Comparison of ENCODE assay signal across 21 cellular contexts in the genomic region with DNA sequence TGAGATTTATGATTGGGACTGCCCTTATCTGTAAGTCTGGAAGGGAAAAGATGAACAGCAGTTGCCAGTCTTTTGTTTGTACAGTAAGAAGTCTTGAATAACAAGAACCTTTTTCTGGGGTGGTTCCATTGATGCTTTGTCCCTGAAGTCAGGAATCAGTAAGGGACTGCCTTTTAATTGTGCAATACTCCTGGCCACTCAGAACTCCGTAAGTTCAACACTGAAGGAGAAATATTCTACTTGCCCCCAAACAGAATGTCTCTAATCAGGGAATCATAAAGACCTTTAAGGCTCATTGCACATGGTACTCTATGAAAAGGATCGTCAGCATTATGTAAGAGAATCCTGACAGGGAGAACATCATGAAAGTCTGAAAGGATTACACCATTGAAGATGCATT.
"Had no signal": no experiment of that assay in that cellular context is flagged by ENCODE, and none has a peak within 500 bp of the region (broad histone marks: within the 10 kb centered on the region; RNA-seq: fewer than 3 reads in every experiment).

No MANE protein-coding gene starts in this region.

- DNase-seq: cerebellar nuclear complex; effector memory CD8-positive, alpha-beta T cell; islet precursor cell; mammary epithelial cell; midbrain; retina; spleen; stimulated activated CD4-positive, alpha-beta T cell treated with anti-CD3 and anti-CD28 coated beads, Interleukin-15, amount 100 ng/mL, for 24 hours; stimulated activated CD4-positive, alpha-beta T cell treated with anti-CD3 and anti-CD28 coated beads, Interleukin-1b, Interleukin-23, amount 100 ng/mL, for 48 hours; stimulated activated CD4-positive, alpha-beta T cell treated with anti-CD3 and anti-CD28 coated beads, Interleukin-4, amount 100 ng/mL, for 24 hours; tibial artery; upper lobe of right lung had no signal

- H3K4me3 Mint-ChIP-seq: dendritic cell treated with granulocyte-macrophage colony-stimulating factor and Interleukin-4, amounts not matched to agents 40 ng/mL and 50 ng/mL, for 4 days; effector memory CD8-positive, alpha-beta T cell; nephron; stimulated activated memory B cell treated with anti-CD40 and anti-IgM and Interleukin-4, amounts not matched to agents 10 μg/mL and 1 μg/mL and 100 μg/mL, for 72 hours; stimulated activated naive CD8-positive, alpha-beta T cell treated with anti-CD3 and anti-CD28 coated beads, Interleukin-15, Interleukin-2, amounts not matched to agents 100 ng/mL and 50 ng/mL, for 24 hours had no signal

- H3K9ac ChIP-seq: parathyroid adenoma had no signal

- H3K27ac Mint-ChIP-seq: dendritic cell treated with granulocyte-macrophage colony-stimulating factor and Interleukin-4, amounts not matched to agents 40 ng/mL and 50 ng/mL, for 4 days; effector memory CD8-positive, alpha-beta T cell; nephron; stimulated activated memory B cell treated with anti-CD40 and anti-IgM and Interleukin-4, amounts not matched to agents 10 μg/mL and 1 μg/mL and 100 μg/mL, for 72 hours; stimulated activated naive CD8-positive, alpha-beta T cell treated with anti-CD3 and anti-CD28 coated beads, Interleukin-15, Interleukin-2, amounts not matched to agents 100 ng/mL and 50 ng/mL, for 24 hours had no signal

- ATAC-seq: effector memory CD8-positive, alpha-beta T cell; esophagus mucosa; left lobe of liver; sciatic nerve; stimulated activated memory B cell treated with anti-CD40 and anti-IgM and Interleukin-4, amounts not matched to agents 10 μg/mL and 1 μg/mL and 100 μg/mL, for 72 hours; upper lobe of right lung had no signal

- H3K27ac ChIP-seq: parathyroid adenoma, prostate gland, spleen, tibial artery, upper lobe of right lung had no signal

- H3K4me1 Mint-ChIP-seq: stimulated activated memory B cell treated with anti-CD40 and anti-IgM and Interleukin-4, amounts not matched to agents 10 μg/mL and 1 μg/mL and 100 μg/mL, for 72 hours had no signal

- H3K4me3 ChIP-seq: prostate gland, spleen, tibial artery, upper lobe of right lung had no signal

- H3K27me3 ChIP-seq: spleen, tibial artery, upper lobe of right lung had no signal

- H3K9me3 ChIP-seq: prostate gland, spleen, tibial artery, upper lobe of right lung had no signal

- H3K9me3 Mint-ChIP-seq: dendritic cell treated with granulocyte-macrophage colony-stimulating factor and Interleukin-4, amounts not matched to agents 40 ng/mL and 50 ng/mL, for 4 days; effector memory CD8-positive, alpha-beta T cell; nephron; stimulated activated memory B cell treated with anti-CD40 and anti-IgM and Interleukin-4, amounts not matched to agents 10 μg/mL and 1 μg/mL and 100 μg/mL, for 72 hours; stimulated activated naive CD8-positive, alpha-beta T cell treated with anti-CD3 and anti-CD28 coated beads, Interleukin-15, Interleukin-2, amounts not matched to agents 100 ng/mL and 50 ng/mL, for 24 hours had no signal

- H3K27me3 Mint-ChIP-seq: dendritic cell treated with granulocyte-macrophage colony-stimulating factor and Interleukin-4, amounts not matched to agents 40 ng/mL and 50 ng/mL, for 4 days; effector memory CD8-positive, alpha-beta T cell; stimulated activated memory B cell treated with anti-CD40 and anti-IgM and Interleukin-4, amounts not matched to agents 10 μg/mL and 1 μg/mL and 100 μg/mL, for 72 hours; stimulated activated naive CD8-positive, alpha-beta T cell treated with anti-CD3 and anti-CD28 coated beads, Interleukin-15, Interleukin-2, amounts not matched to agents 100 ng/mL and 50 ng/mL, for 24 hours had no signal

- H3K36me3 ChIP-seq: prostate gland, spleen, tibial artery, upper lobe of right lung had no signal

- H3K4me1 ChIP-seq: parathyroid adenoma, prostate gland, spleen, tibial artery, upper lobe of right lung had no signal
